Comparison of ENCODE assay signal across 8 cellular contexts in the genomic region with DNA sequence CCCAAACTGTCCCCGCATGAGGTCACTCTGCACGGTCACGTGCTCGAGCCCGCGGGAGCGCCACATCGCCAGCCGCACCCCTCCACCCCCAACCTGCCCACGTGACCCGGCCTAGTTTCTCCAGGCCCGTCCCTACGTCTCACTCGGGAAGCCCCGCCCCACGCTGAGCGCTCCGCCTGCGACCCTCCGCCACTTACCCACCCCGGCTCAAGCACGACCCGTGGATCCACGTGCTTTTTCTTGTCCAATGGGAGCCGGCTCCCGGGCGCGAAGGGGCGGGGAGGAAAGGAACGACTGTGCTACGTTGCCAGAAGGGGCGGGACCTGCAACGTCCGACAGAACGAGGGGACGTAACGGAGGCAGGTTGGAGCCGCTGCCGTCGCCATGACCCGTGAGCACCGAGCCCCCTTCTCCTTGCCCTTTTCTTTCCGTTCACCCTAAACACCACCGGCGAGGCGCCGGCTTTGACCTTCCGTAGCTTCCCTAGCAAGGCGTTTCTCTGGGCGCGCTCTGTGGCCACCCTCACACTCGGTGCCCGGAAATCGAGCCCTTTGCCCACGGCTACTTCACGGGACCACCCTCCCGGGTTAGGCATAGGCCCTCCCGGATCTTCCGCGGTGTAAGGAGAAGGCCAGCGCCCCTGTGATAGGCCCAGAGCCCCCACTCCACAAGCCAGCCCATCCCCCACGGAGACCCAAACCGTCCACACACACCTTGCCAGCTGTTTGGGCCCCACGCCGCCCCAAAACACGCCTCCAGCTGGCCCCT. TPM values are rescaled to one million over a fixed set of nuclear protein-coding genes. Genes with fewer than 3 reads are reported as not detected.
DNase-seq lines count a peak whose midpoint lies in the region; ATAC-seq and TF ChIP-seq lines count a peak whose summit lies in the region.

A gene (plus strand): TSS at position 328 of the 768 bp plus-strand sequence. CDS start 57 bp downstream, at position 385.

- ATAC-seq in GM18909 (IDR thresholded peaks at IDR 0.05; ENCODE audit: poor library complexity, unreplicated experiment) (peak; percentile 85), HG03175 (IDR thresholded peaks at IDR 0.05; ENCODE audit: unreplicated experiment) (peak; percentile 87), activated B cell treated with CpG ODN at 0.5 μM for 24 hours (ENCODE audit: low read depth) (peak; percentile 88)

- intact Hi-C loops in activated B cell treated with CpG ODN at 0.5 μM for 24 hours (cut with micrococcal nuclease): loop anchor here (1.0 to 5.0 kb wide), 4 partner anchors 8 to 45 kb away; a partner anchor contains a TSS
- intact Hi-C loops in spleen (cut with DNase I; ENCODE audit: low total_unique reads): no loop called here

- POLR2A ChIA-PET in AG04450 (lab: Yijun Ruan, JAX) (interaction anchor here (1.0 to 2.1 kb wide), 5 partner anchors 9 to 112 kb away, joined by 3 to 11 read pairs (median 3); a partner anchor contains a TSS), activated B cell treated with CpG ODN at 0.5 μM for 24 hours (lab: Charles Lee) (interaction anchor here (0.6 to 18.0 kb wide), 12 partner anchors 8 to 497 kb away, joined by 3 to 509 read pairs (median 6); a partner anchor contains a TSS)

- peaks cover 24 to 81% (median 50%) of the 10 kb centered on the region in 6 donors for H3K4me1 ChIP-seq in spleen

- H3K4me1 Mint-ChIP-seq in activated B cell treated with CpG ODN at 0.5 μM for 24 hours (peaks cover 79% of the 10 kb centered on the region), immature natural killer cell (peaks cover 50 to 53% of the 10 kb centered on the region in 2 donors)

- WGBS in spleen, 5 donors: 0 to 1% (median 1%) methylated on average over 38 to 66 of the region's 66 CpGs

- H3K36me3 Mint-ChIP-seq in activated B cell treated with CpG ODN at 0.5 μM for 24 hours (ENCODE audit: low read depth): peaks cover 49% of the 10 kb centered on the region
- H3K36me3 Mint-ChIP-seq in immature natural killer cell: peaks cover 6 to 16% (median 10%) of the 10 kb centered on the region in 3 donors

- CTCF ChIA-PET in AG04450 (lab: Charles Lee): interaction anchor here (0.6 to 1.5 kb wide), 5 partner anchors 15 to 507 kb away, joined by 3 to 6 read pairs (median 3); a partner anchor contains a TSS
- CTCF ChIA-PET in activated B cell treated with CpG ODN at 0.5 μM for 24 hours (lab: Charles Lee): interaction anchor here (1.1 to 5.7 kb wide), 3 partner anchors 9 to 22 kb away, joined by 3 to 49 read pairs (median 4); a partner anchor contains a TSS

- TF ChIP-seq POLR2A in spleen (IDR thresholded peaks at IDR 0.05): peak; percentile 87 to 98 (median 90)

- H3K9me3 ChIP-seq in AG04450 (ENCODE audit: control insufficient read depth, insufficient read depth, low read length): no peaks in the 10 kb centered on the region; the same call in 1 of the 2 replicates
- no peaks in the 10 kb centered on the region for H3K9me3 ChIP-seq in spleen

- DNase-seq in AG04450 (ENCODE audit: low read depth, low spot score) (peak; percentile 99), NCI-H345 (lab: John Stamatoyannopoulos, UW) (peak; percentile 99), activated B cell treated with CpG ODN at 0.5 μM for 24 hours (peak; percentile 96), caudate nucleus (lab: John Stamatoyannopoulos, UW) (peak; percentile 92 to 100 (median 100)), immature natural killer cell (peak; percentile 99 to 100 (median 99)), spleen (peak; percentile 100)

- H3K4me3 ChIP-seq in AG04450 (ENCODE audit: low read depth, low read length) (peak within 1 kb of the TSS; percentile 100), spleen (peak within 1 kb of the TSS; percentile 48 to 91 (median 78))

- H3K27me3 Mint-ChIP-seq in activated B cell treated with CpG ODN at 0.5 μM for 24 hours (no peaks in the 10 kb centered on the region), immature natural killer cell (ENCODE audit: low read depth in 3 of 3) (peaks cover 9 to 22% (median 13%) of the 10 kb centered on the region in 3 donors)

- no peaks in the 10 kb centered on the region for H3K27me3 ChIP-seq in AG04450 (ENCODE audit: control insufficient read depth, insufficient read depth, low read length)
- no peaks in the 10 kb centered on the region for H3K27me3 ChIP-seq in spleen (replicated peaks in 1 of 7)

- H3K36me3 ChIP-seq in spleen: peaks cover 0 to 40% (median 29%) of the 10 kb centered on the region in 6 donors

- peak within 1 kb of the TSS; percentile 97 for H3K27ac Mint-ChIP-seq in activated B cell treated with CpG ODN at 0.5 μM for 24 hours
- H3K27ac Mint-ChIP-seq in immature natural killer cell: peak within 1 kb of the TSS; percentile 98 to 99 (median 98)

- H3K27ac ChIP-seq in AG04450 (ENCODE audit: low read depth, low read length) (peak within 1 kb of the TSS; percentile 93), caudate nucleus (ENCODE audit: low read depth, low read length) (peak within 1 kb of the TSS; percentile 95), spleen (peak within 1 kb of the TSS; percentile 93 to 98 (median 98))

- H3K4me3 Mint-ChIP-seq in activated B cell treated with CpG ODN at 0.5 μM for 24 hours: peak within 1 kb of the TSS; percentile 98
- peak within 1 kb of the TSS; percentile 97 to 99 (median 98) for H3K4me3 Mint-ChIP-seq in immature natural killer cell

- no peak for TF ChIP-seq CTCF in AG04450 (IDR thresholded peaks at IDR 0.05; ENCODE audit: low read depth, low read length)
- no peak for TF ChIP-seq CTCF in activated B cell treated with CpG ODN at 0.5 μM for 24 hours (IDR thresholded peaks at IDR 0.05)
- peak in 1 of 11 experiments; percentile 31 for TF ChIP-seq CTCF in spleen (IDR thresholded peaks at IDR 0.05 in 8 of 11, conservative IDR thresholded peaks at IDR 0.05 in 3 of 11)

- H3K9me3 Mint-ChIP-seq in activated B cell treated with CpG ODN at 0.5 μM for 24 hours (no peaks in the 10 kb centered on the region), immature natural killer cell (no peaks in the 10 kb centered on the region)

RNA-seq across cellular contexts. Expression of the gene that starts here (rescaled TPM):
- 608 and 874 TPM in 2 replicates for polyA plus RNA-seq in AG04450 (2011; rRNA removed)
- 304 and 401 TPM in 2 replicates for polyA minus RNA-seq in AG04450 (2011; rRNA and poly(A)+ RNA removed)
- total RNA-seq in activated B cell treated with CpG ODN at 0.5 μM for 24 hours: 601 and 656 TPM in 2 replicates
- 1,000 to 10,000 TPM; 1,924 to 3,752 (median 2,420) TPM for polyA plus RNA-seq in immature natural killer cell
- 1,000 to 10,000 TPM in 1 of 7 donors, 100 to 1,000 TPM in 6; 566 to 1,001 (median 658) TPM for total RNA-seq in spleen
- 1,000 to 10,000 TPM; 1,442 to 2,199 (median 1,832) TPM for polyA plus RNA-seq in spleen

Comparison
In these comparisons a context has a peak if more than half of its experiments do, and no peak if none do; other contexts are left out.
1. Peak in every context shown above with its lines: DNase-seq, ATAC-seq, H3K4me3 ChIP-seq and H3K27ac ChIP-seq.